Comparison of ENCODE assay signal across 19 cellular contexts in genomic region chr1:15107052-15107687, GRCh38. TPM values are rescaled to one million over a fixed set of nuclear protein-coding genes. Genes with fewer than 3 reads are reported as not detected.
"Had no signal": no experiment of that assay in that cellular context is flagged by ENCODE, and none has a peak within 500 bp of the region (broad histone marks: within the 10 kb centered on the region; RNA-seq: fewer than 3 reads in every experiment).

No MANE protein-coding gene starts in this region.

- H3K36me3 ChIP-seq: brain microvascular endothelial cell, cardiac muscle cell had no signal

- H3K27me3 ChIP-seq: brain microvascular endothelial cell, cardiac muscle cell had no signal

- H3K27ac ChIP-seq: brain microvascular endothelial cell, cardiac muscle cell, SK-N-MC, VCaP had no signal

- ATAC-seq: activated CD4-positive, CD25-positive, alpha-beta regulatory T cell treated with anti-CD3 and anti-CD28 coated beads, Interleukin-2, amount 50 U/mL, for 24 hours; activated CD8-positive, alpha-beta T cell treated with anti-CD3 and anti-CD28 coated beads for 36 hours; activated T-cell treated with anti-CD3 and anti-CD28 coated beads, Interleukin-2, amount 50 U/mL, for 72 hours had no signal

- H3K4me3 Mint-ChIP-seq: activated CD8-positive, alpha-beta T cell treated with anti-CD3 and anti-CD28 coated beads for 36 hours; activated naive CD8-positive, alpha-beta T cell; activated T-cell treated with anti-CD3 and anti-CD28 coated beads, Interleukin-2, amount 50 U/mL, for 72 hours had no signal

- H3K9me3 Mint-ChIP-seq: activated T-cell treated with anti-CD3 and anti-CD28 coated beads, Interleukin-2, amount 50 U/mL, for 72 hours had no signal

- H3K4me3 ChIP-seq: cardiac muscle cell, SK-N-MC had no signal

- H3K36me3 Mint-ChIP-seq: activated naive CD8-positive, alpha-beta T cell had no signal

- DNase-seq: activated CD4-positive, alpha-beta T cell treated with anti-CD3 and anti-CD28 coated beads for 4 hours; activated CD8-positive, alpha-beta memory T cell treated with anti-CD3 and anti-CD28 coated beads, Interleukin-2, amount 50 U/mL, for 4 hours; activated CD8-positive, alpha-beta T cell treated with anti-CD3 and anti-CD28 coated beads for 36 hours; activated naive CD4-positive, alpha-beta T cell treated with Interleukin-2 at 50 U/mL for 16 hours; activated T-cell treated with anti-CD3 and anti-CD28 coated beads, Interleukin-2, amount 50 U/mL, for 72 hours; NCI-H1092; NCI-H1930; NCI-H510A; NCI-H526 treated with DMSO at 0.1 percent for 48 hours; SIG-M5; T-helper 1 cell had no signal

- H3K27ac Mint-ChIP-seq: activated CD8-positive, alpha-beta T cell treated with anti-CD3 and anti-CD28 coated beads for 36 hours; activated naive CD8-positive, alpha-beta T cell; activated T-cell treated with anti-CD3 and anti-CD28 coated beads, Interleukin-2, amount 50 U/mL, for 72 hours had no signal

RNA-seq across cellular contexts. Expression of gene TMEM51, which starts 46.4 kb away (rescaled TPM):
- total RNA-seq: activated CD8-positive, alpha-beta T cell treated with anti-CD3 and anti-CD28 coated beads for 36 hours; activated T-cell treated with anti-CD3 and anti-CD28 coated beads, Interleukin-2, amount 50 U/mL, for 72 hours; OCI-LY7; T-helper 2 cell treated with Interferon-gamma antibody and Interleukin-4, amounts not matched to agents 100 ng/mL and 5 ng/mL, for 36 hours had no signal
